20 cellular contexts compared by ENCODE assay signal in genomic region chr20:47927385-47927851, GRCh38.
DNase-seq lines count a peak whose midpoint lies in the region; ATAC-seq and TF ChIP-seq lines count a peak whose summit lies in the region.
"Had no signal": no experiment of that assay in that cellular context is flagged by ENCODE, and none has a peak within 500 bp of the region (broad histone marks: within the 10 kb centered on the region; RNA-seq: fewer than 3 reads in every experiment).

No MANE protein-coding gene starts in this region.

- no peaks in the 10 kb centered on the region for H3K27me3 Mint-ChIP-seq in MCF 10A (ENCODE audit: insufficient read depth, unreplicated experiment)

- H3K9me2 ChIP-seq in SK-N-SH = no peaks in the 10 kb centered on the region

- WGBS in SK-N-SH (ENCODE audit: low lambda C conversion rate) = 36% methylated on average over 4 of the region's 5 CpGs
- WGBS in ovary, 3 donors = 87 to 90% (median 89%) methylated on average over 5 of the region's 5 CpGs

- no peaks in the 10 kb centered on the region for H3K36me3 Mint-ChIP-seq in MCF 10A (ENCODE audit: insufficient read depth, unreplicated experiment)
- H3K36me3 Mint-ChIP-seq: activated naive CD4-positive, alpha-beta T cell treated with anti-CD3 and anti-CD28 coated beads, Interleukin-2, amount 50 U/mL, for 24 hours; CD14-positive monocyte had no signal

- no peak overlapping the region for H3K9ac ChIP-seq in SK-N-SH

- no peak for TF ChIP-seq RAD21 in SK-N-SH (IDR thresholded peaks at IDR 0.05; ENCODE audit: low read length)

- H3K4me1 ChIP-seq in SK-N-SH (ENCODE audit: control insufficient read depth in 1 of 2, insufficient read depth in 2 of 2, low read depth in 1 of 2, low read length in 1 of 2) (no peaks in the 10 kb centered on the region; a peak in 1 of 4 replicates), foreskin keratinocyte (peaks cover 43% of the 10 kb centered on the region), vagina (peaks cover 8% of the 10 kb centered on the region), ovary (ENCODE audit: insufficient read depth) (no peaks in the 10 kb centered on the region)

- DNase-seq in SK-N-SH = no peak
- peak; percentile 96 for DNase-seq in MCF 10A (ENCODE audit: unreplicated experiment)
- DNase-seq in foreskin keratinocyte = peak; percentile 100
- peak in 1 of 2 donors; percentile 94 for DNase-seq in vagina (ENCODE audit: extremely low spot score in 2 of 2)
- no peak for DNase-seq in NCI-H69 (lab: John Stamatoyannopoulos, UW)
- no peak for DNase-seq in ovary
- DNase-seq: DND-41; effector memory CD4-positive, alpha-beta T cell; H7; SHP77; tibial artery had no signal

- no peaks in the 10 kb centered on the region for H3K9me3 ChIP-seq in SK-N-SH
- no peaks in the 10 kb centered on the region for H3K9me3 ChIP-seq in vagina
- no peaks in the 10 kb centered on the region for H3K9me3 ChIP-seq in ovary
- H3K9me3 ChIP-seq: neutrophil, tibial artery had no signal

- CTCF ChIA-PET in SK-N-SH (lab: Yijun Ruan, JAX) = interaction anchor here (1.2 kb wide), 1 partner anchor 9 kb away, joined by 3 read pairs; no protein-coding TSS in a partner anchor
- CTCF ChIA-PET in MCF 10A (lab: Yijun Ruan, JAX) = interaction anchor here (0.5 to 5.0 kb wide), 16 partner anchors 9 to 806 kb away, joined by 3 to 27 read pairs (median 4); partner anchors contain the start of gene SULF2

- H2AFZ ChIP-seq in SK-N-SH (ENCODE audit: low read depth) = no peak overlapping the region

- H3F3A ChIP-seq in SK-N-SH (replicated peaks; ENCODE audit: insufficient read depth) = no peaks in the 10 kb centered on the region

- TSS peak; percentile 91 for BruUV-seq in MCF 10A (replicated peaks; lab: Mats Ljungman, UMichigan)

- no peak overlapping the region for H3K4me3 ChIP-seq in SK-N-SH (ENCODE audit: low read depth in 2 of 2, low read length in 1 of 2)
- H3K4me3 ChIP-seq in vagina = no peak overlapping the region
- no peak overlapping the region for H3K4me3 ChIP-seq in ovary
- H3K4me3 ChIP-seq: K562, skin epidermis, tibial artery had no signal

- peaks cover 52% of the 10 kb centered on the region for H3K4me1 Mint-ChIP-seq in MCF 10A (ENCODE audit: insufficient read depth, unreplicated experiment)
- H3K4me1 Mint-ChIP-seq: activated naive CD4-positive, alpha-beta T cell treated with anti-CD3 and anti-CD28 coated beads, Interleukin-2, amount 50 U/mL, for 24 hours; CD14-positive monocyte had no signal

- H3K36me3 ChIP-seq in SK-N-SH (replicated peaks in 1 of 2; ENCODE audit: control insufficient read depth in 1 of 2, insufficient read depth in 2 of 2, low read length in 1 of 2) (no peaks in the 10 kb centered on the region), vagina (no peaks in the 10 kb centered on the region), ovary (no peaks in the 10 kb centered on the region)
- H3K36me3 ChIP-seq: neutrophil, tibial artery had no signal

- intact Hi-C loops in MCF 10A (cut with micrococcal nuclease) (loop anchor here (2.0 kb wide), 2 partner anchors 135 to 367 kb away; no protein-coding TSS in a partner anchor), vagina (cut with DNase I) (no loop called here), ovary (cut with DNase I) (no loop called here)

- H3K4me3 Mint-ChIP-seq in MCF 10A (ENCODE audit: unreplicated experiment) = peak overlapping the region; percentile 49
- H3K4me3 Mint-ChIP-seq: activated naive CD4-positive, alpha-beta T cell treated with anti-CD3 and anti-CD28 coated beads, Interleukin-2, amount 50 U/mL, for 24 hours; CD14-positive monocyte had no signal

- H3K9me3 Mint-ChIP-seq in MCF 10A (ENCODE audit: unreplicated experiment) = peaks cover 7% of the 10 kb centered on the region
- H3K9me3 Mint-ChIP-seq: activated naive CD4-positive, alpha-beta T cell treated with anti-CD3 and anti-CD28 coated beads, Interleukin-2, amount 50 U/mL, for 24 hours; CD14-positive monocyte had no signal

- TF ChIP-seq POLR2A in vagina (IDR thresholded peaks at IDR 0.05) (no peak), ovary (IDR thresholded peaks at IDR 0.05) (no peak)

- H3K4me2 ChIP-seq in SK-N-SH = no peak overlapping the region

- POLR2A ChIA-PET in SK-N-SH (lab: Yijun Ruan, JAX) = no interaction called here
- POLR2A ChIA-PET in MCF 10A (lab: Yijun Ruan, JAX) = interaction anchor here (0.6 to 6.6 kb wide), 46 partner anchors 9 to 693 kb away, joined by 3 to 72 read pairs (median 5); partner anchors contain the start of gene SULF2

- H3K27ac Mint-ChIP-seq in MCF 10A (ENCODE audit: low read depth, unreplicated experiment) = peak overlapping the region; percentile 94
- H3K27ac Mint-ChIP-seq: activated naive CD4-positive, alpha-beta T cell treated with anti-CD3 and anti-CD28 coated beads, Interleukin-2, amount 50 U/mL, for 24 hours; CD14-positive monocyte had no signal

- H3K27ac ChIP-seq in SK-N-SH (ENCODE audit: low read depth in 2 of 2, low read length in 1 of 2) = no peak overlapping the region
- H3K27ac ChIP-seq in foreskin keratinocyte = peak overlapping the region; percentile 99
- peak overlapping the region; percentile 54 for H3K27ac ChIP-seq in vagina
- H3K27ac ChIP-seq in ovary = no peak overlapping the region
- H3K27ac ChIP-seq: 22Rv1, neutrophil, tibial artery had no signal

- H3K27me3 ChIP-seq in SK-N-SH (ENCODE audit: insufficient read depth) = no peaks in the 10 kb centered on the region
- no peaks in the 10 kb centered on the region for H3K27me3 ChIP-seq in foreskin keratinocyte
- no peaks in the 10 kb centered on the region for H3K27me3 ChIP-seq in vagina
- no peaks in the 10 kb centered on the region for H3K27me3 ChIP-seq in ovary

- TF ChIP-seq EP300 in SK-N-SH (IDR thresholded peaks at IDR 0.05; ENCODE audit: borderline replicate concordance in 1 of 2, low read depth in 1 of 2, low read length in 1 of 2) (no peak), ovary (IDR thresholded peaks at IDR 0.05) (no peak)

- no peak for ATAC-seq in SK-N-SH treated with all-trans-retinoic acid at 6 μM for 48 hours
- peak; percentile 89 for ATAC-seq in foreskin keratinocyte
- ATAC-seq in HG03520 (IDR thresholded peaks at IDR 0.05; ENCODE audit: unreplicated experiment) = no peak
- ATAC-seq: activated CD4-positive, CD25-positive, alpha-beta regulatory T cell treated with anti-CD3 and anti-CD28 coated beads, Interleukin-2, amount 50 U/mL, for 24 hours; K562 had no signal

- H3K79me2 ChIP-seq in SK-N-SH (ENCODE audit: insufficient read depth) = no peaks in the 10 kb centered on the region

- TF ChIP-seq CTCF in SK-N-SH (IDR thresholded peaks at IDR 0.05) (no peak), MCF 10A (IDR thresholded peaks at IDR 0.05; ENCODE audit: unreplicated experiment) (no peak), foreskin keratinocyte (conservative IDR thresholded peaks at IDR 0.05) (no peak), vagina (IDR thresholded peaks at IDR 0.05) (no peak), ovary (IDR thresholded peaks at IDR 0.05) (no peak)

- no peaks in the 10 kb centered on the region for H4K20me1 ChIP-seq in SK-N-SH (ENCODE audit: insufficient read depth)

TF ChIP-seq in SK-N-SH, 30 proteins besides CTCF, POLR2A, EP300 and RAD21 (continues in another document):
- TF ChIP-seq PBX3 (IDR thresholded peaks at IDR 0.05) = 0 out of 2 replicates have a peak, but pooled peaks have one; percentile 3
- TF ChIP-seq FOSL2 (IDR thresholded peaks at IDR 0.05; ENCODE audit: borderline replicate concordance, low read depth) = peak; percentile 36; the same call in 1 of the 2 replicates
- TF ChIP-seq JUND (IDR thresholded peaks at IDR 0.05) = 0 out of 2 replicates have a peak, but pooled peaks have one; percentile 13
- TF ChIP-seq MAX (IDR thresholded peaks at IDR 0.05; ENCODE audit: low read depth) = no peak
- TF ChIP-seq CHD2 (IDR thresholded peaks at IDR 0.05; ENCODE audit: low read length, partially characterized antibody) = no peak
- TF ChIP-seq TEAD4 (IDR thresholded peaks at IDR 0.05; ENCODE audit: borderline replicate concordance, insufficient read depth) = no peak
- no peak for TF ChIP-seq RXRA (IDR thresholded peaks at IDR 0.05; ENCODE audit: borderline replicate concordance, low read depth)

TF ChIP-seq in SK-N-SH treated with all-trans-retinoic acid at 6 μM for 48 hours, 23 proteins besides CTCF, POLR2A, EP300 and RAD21 (continues in another document):
- TF ChIP-seq PPARA (CRISPR knock-in tag; IDR thresholded peaks at IDR 0.05; ENCODE audit: borderline replicate concordance) (no peak), GLIS3 (CRISPR knock-in tag; IDR thresholded peaks at IDR 0.05) (no peak), ZC3H10 (CRISPR knock-in tag; IDR thresholded peaks at IDR 0.05) (no peak), ZNF70 (CRISPR knock-in tag; IDR thresholded peaks at IDR 0.05) (no peak), TCF4 (CRISPR knock-in tag; IDR thresholded peaks at IDR 0.05; ENCODE audit: borderline replicate concordance) (no peak), SNAI2 (CRISPR knock-in tag; IDR thresholded peaks at IDR 0.05) (no peak), ZNF565 (CRISPR knock-in tag; conservative IDR thresholded peaks at IDR 0.05; ENCODE audit: low read depth) (no peak), OSR1 (CRISPR knock-in tag; IDR thresholded peaks at IDR 0.05) (no peak), ZFP3 (CRISPR knock-in tag; IDR thresholded peaks at IDR 0.05) (no peak), POU6F1 (CRISPR knock-in tag; IDR thresholded peaks at IDR 0.05; ENCODE audit: borderline replicate concordance, low read depth) (no peak), ESRRG (CRISPR knock-in tag; IDR thresholded peaks at IDR 0.05) (no peak), BACH2 (CRISPR knock-in tag; IDR thresholded peaks at IDR 0.05; ENCODE audit: borderline replicate concordance) (no peak)

Comparison
In these comparisons a context has a peak if more than half of its experiments do, and no peak if none do; other contexts are left out.
1. DNase-seq: peak in MCF 10A (single experiment) and foreskin keratinocyte (2 of 2); none in SK-N-SH (single experiment), NCI-H69 (single experiment) and ovary (0 of 5).
2. H3K27ac ChIP-seq: peak in foreskin keratinocyte (single experiment) and vagina (single experiment); none in SK-N-SH (0 of 2) and ovary (0 of 2).